ENCODE assay signal across 2 cellular contexts in genomic region chr10:98270786-98271185, GRCh38.
TF ChIP-seq lines count a peak whose summit lies in the region.

No MANE protein-coding gene starts in this region.

TF ChIP-seq in IMR-90, 13 proteins besides CTCF, POLR2A, EP300 and RAD21:
- no peak for TF ChIP-seq BHLHE40 (IDR thresholded peaks at IDR 0.05; ENCODE audit: low read depth, low read length)
- no peak for TF ChIP-seq MAZ (IDR thresholded peaks at IDR 0.05; ENCODE audit: borderline replicate concordance, low read depth, low read length)
- no peak for TF ChIP-seq RCOR1 (IDR thresholded peaks at IDR 0.05; ENCODE audit: insufficient replicate concordance, low read length)
- no peak for TF ChIP-seq USF2 (IDR thresholded peaks at IDR 0.05; ENCODE audit: low read depth, low read length)
- TF ChIP-seq RFX5 (IDR thresholded peaks at IDR 0.05; ENCODE audit: low read depth, low read length), result no peak
- TF ChIP-seq FOS (IDR thresholded peaks at IDR 0.05; ENCODE audit: low read depth, low read length), result no peak
- TF ChIP-seq ELK1 (IDR thresholded peaks at IDR 0.05; ENCODE audit: borderline replicate concordance, low read depth, low read length), result no peak
- TF ChIP-seq NFE2L2 (IDR thresholded peaks at IDR 0.05; ENCODE audit: low read depth, low read length), result no peak
- TF ChIP-seq MXI1 (IDR thresholded peaks at IDR 0.05; ENCODE audit: borderline replicate concordance, low read depth, low read length), result no peak
- no peak for TF ChIP-seq MAFK (IDR thresholded peaks at IDR 0.05; ENCODE audit: low read depth, low read length)

TF ChIP-seq in H1, 55 proteins besides CTCF, POLR2A, EP300 and RAD21:
- no peak for TF ChIP-seq TCF12 (IDR thresholded peaks at IDR 0.05; ENCODE audit: low read depth, low read length)
- no peak for TF ChIP-seq SIX5 (IDR thresholded peaks at IDR 0.05; ENCODE audit: low read depth, low read length)
- TF ChIP-seq SUZ12 (IDR thresholded peaks at IDR 0.05; ENCODE audit: low read length), result no peak
- TF ChIP-seq CEBPB (IDR thresholded peaks at IDR 0.05; ENCODE audit: low read depth, low read length), result no peak
- TF ChIP-seq SP1 (IDR thresholded peaks at IDR 0.05; ENCODE audit: low read depth, low read length), result no peak
- TF ChIP-seq KDM4A (IDR thresholded peaks at IDR 0.05; ENCODE audit: low read depth, low read length, severe bottlenecking), result no peak
- TF ChIP-seq BACH1 (IDR thresholded peaks at IDR 0.05; ENCODE audit: low read length), result no peak
- no peak for TF ChIP-seq ATF2 (IDR thresholded peaks at IDR 0.05; ENCODE audit: low read length)
- TF ChIP-seq CBX8 (IDR thresholded peaks at IDR 0.05; ENCODE audit: borderline replicate concordance, low read depth, low read length), result no peak
- no peak for TF ChIP-seq ASH2L (IDR thresholded peaks at IDR 0.05; ENCODE audit: low read length)
